Comparison of ENCODE assay signal across 8 cellular contexts in the genomic region with DNA sequence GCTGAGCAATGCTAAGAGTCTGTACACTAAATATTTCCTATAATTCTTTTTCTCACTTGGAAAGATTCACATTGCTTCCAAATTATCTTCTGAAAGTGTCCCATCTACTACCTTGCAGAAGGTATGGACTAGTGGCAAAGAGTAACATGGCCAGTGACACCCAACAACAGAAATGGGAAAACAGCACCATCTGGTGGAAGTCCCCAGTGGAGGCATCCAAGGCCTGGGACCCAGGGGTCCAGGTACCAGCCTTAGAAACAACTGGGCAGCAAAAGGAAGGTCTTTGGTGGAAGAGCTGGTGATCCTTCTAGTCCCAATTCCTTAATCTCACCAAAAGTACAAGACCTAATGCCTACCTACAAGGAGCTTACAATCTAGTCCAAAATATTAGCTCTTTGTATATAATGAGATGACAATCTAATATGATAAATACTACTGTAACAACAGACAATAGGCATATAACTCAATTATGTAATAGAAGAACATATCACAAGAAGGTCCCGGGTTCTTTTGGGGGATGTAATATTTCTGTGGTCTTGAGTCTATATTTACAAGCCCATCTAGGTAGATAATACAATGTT. TPM values are rescaled to one million over a fixed set of nuclear protein-coding genes. Genes with fewer than 3 reads are reported as not detected.
DNase-seq lines count a peak whose midpoint lies in the region; ATAC-seq and TF ChIP-seq lines count a peak whose summit lies in the region.

No MANE protein-coding gene starts in this region.

- no peak overlapping the region for H2AFZ ChIP-seq in OCI-LY7 (ENCODE audit: low read length)

- H3K27ac ChIP-seq in CD4-positive, CD25-positive, alpha-beta regulatory T cell (ENCODE audit: insufficient read depth, low read length, poor library complexity, severe bottlenecking), result no peak overlapping the region
- no peak overlapping the region for H3K27ac ChIP-seq in OCI-LY7 (ENCODE audit: low read depth, low read length, poor library complexity, severe bottlenecking)

- intact Hi-C loops in OCI-LY7 (cut with micrococcal nuclease; ENCODE audit: unreplicated experiment), result no loop called here
- intact Hi-C loops in MCF 10A (cut with micrococcal nuclease), result no loop called here
- intact Hi-C loops in cardiac septum (cut with DNase I), result no loop called here

- peaks cover 50% of the 10 kb centered on the region for H3K36me3 ChIP-seq in CD4-positive, CD25-positive, alpha-beta regulatory T cell (ENCODE audit: control insufficient read depth, insufficient read depth, low read length)
- H3K36me3 ChIP-seq in OCI-LY7 (ENCODE audit: insufficient read depth, low read length), result no peaks in the 10 kb centered on the region

- CTCF ChIA-PET in OCI-LY7 (lab: Charles Lee; ENCODE audit: unreplicated experiment), result interaction anchor here (0.5 to 1.0 kb wide), 2 partner anchors 65 to 349 kb away, joined by 3 read pairs; no protein-coding TSS in a partner anchor
- CTCF ChIA-PET in MCF 10A (lab: Yijun Ruan, JAX), result interaction anchor here (0.7 to 1.2 kb wide), 4 partner anchors 10 to 86 kb away, joined by 3 to 4 read pairs (median 3); no protein-coding TSS in a partner anchor

- no peaks in the 10 kb centered on the region for H3K9me2 ChIP-seq in OCI-LY7 (ENCODE audit: insufficient read depth, low read length)

- no peak overlapping the region for H3K4me3 ChIP-seq in CD4-positive, CD25-positive, alpha-beta regulatory T cell (ENCODE audit: low read depth, low read length)
- no peak overlapping the region for H3K4me3 ChIP-seq in OCI-LY7 (ENCODE audit: low read depth, low read length, poor library complexity, severe bottlenecking)

- H3K27ac Mint-ChIP-seq in CD4-positive, CD25-positive, alpha-beta regulatory T cell, result peak overlapping the region in 1 of 3 donors; percentile 33
- H3K27ac Mint-ChIP-seq in MCF 10A (ENCODE audit: low read depth, unreplicated experiment), result no peak overlapping the region
- H3K27ac Mint-ChIP-seq in natural killer cell treated with Interleukin-12 subunit alpha and Interleukin-12 subunit beta and Interleukin-15 and Interleukin-18, amount 100 ng/mL, for 72 hours, result peak overlapping the region in 1 of 2 donors; percentile 27

- H3K36me3 Mint-ChIP-seq in CD4-positive, CD25-positive, alpha-beta regulatory T cell, result peaks cover 12% of the 10 kb centered on the region
- H3K36me3 Mint-ChIP-seq in MCF 10A (ENCODE audit: insufficient read depth, unreplicated experiment), result no peaks in the 10 kb centered on the region
- peaks cover 4% of the 10 kb centered on the region for H3K36me3 Mint-ChIP-seq in natural killer cell treated with Interleukin-12 subunit alpha and Interleukin-12 subunit beta and Interleukin-15 and Interleukin-18, amount 100 ng/mL, for 72 hours

- peak; percentile 5 for TF ChIP-seq CTCF in GM20000 (IDR thresholded peaks at IDR 0.05; ENCODE audit: extremely low read depth, missing control alignments)
- peak; percentile 89 for TF ChIP-seq CTCF in OCI-LY7 (conservative IDR thresholded peaks at IDR 0.05; ENCODE audit: low read length)
- TF ChIP-seq CTCF in MCF 10A (IDR thresholded peaks at IDR 0.05; ENCODE audit: unreplicated experiment), result peak; percentile 31

- DNase-seq in CD4-positive, CD25-positive, alpha-beta regulatory T cell, result peak in 2 of 3 donors; percentile 20 to 42
- DNase-seq in GM20000 (ENCODE audit: low spot score), result peak; percentile 28
- DNase-seq in OCI-LY7 (ENCODE audit: low spot score), result peak; percentile 66
- DNase-seq in MCF 10A (ENCODE audit: unreplicated experiment), result peak; percentile 63
- DNase-seq in natural killer cell treated with Interleukin-12 subunit alpha and Interleukin-12 subunit beta and Interleukin-15 and Interleukin-18, amount 100 ng/mL, for 72 hours (ENCODE audit: low spot score), result no peak
- no peak for DNase-seq in cardiac septum (ENCODE audit: low spot score)

- H3K4me1 Mint-ChIP-seq in CD4-positive, CD25-positive, alpha-beta regulatory T cell, result peaks cover 15 to 48% (median 39%) of the 10 kb centered on the region in 4 donors
- H3K4me1 Mint-ChIP-seq in MCF 10A (ENCODE audit: insufficient read depth, unreplicated experiment), result no peaks in the 10 kb centered on the region
- H3K4me1 Mint-ChIP-seq in natural killer cell treated with Interleukin-12 subunit alpha and Interleukin-12 subunit beta and Interleukin-15 and Interleukin-18, amount 100 ng/mL, for 72 hours (ENCODE audit: low read depth in 2 of 2), result peaks cover 25 to 28% of the 10 kb centered on the region in 2 donors

- H4K20me1 ChIP-seq in OCI-LY7 (ENCODE audit: insufficient read depth, low read length), result no peaks in the 10 kb centered on the region

- no peaks in the 10 kb centered on the region for H3K27me3 Mint-ChIP-seq in CD4-positive, CD25-positive, alpha-beta regulatory T cell
- peaks cover 39% of the 10 kb centered on the region for H3K27me3 Mint-ChIP-seq in MCF 10A (ENCODE audit: insufficient read depth, unreplicated experiment)
- H3K27me3 Mint-ChIP-seq in natural killer cell treated with Interleukin-12 subunit alpha and Interleukin-12 subunit beta and Interleukin-15 and Interleukin-18, amount 100 ng/mL, for 72 hours, result no peaks in the 10 kb centered on the region

- no peak overlapping the region for H3K4me3 Mint-ChIP-seq in CD4-positive, CD25-positive, alpha-beta regulatory T cell
- H3K4me3 Mint-ChIP-seq in MCF 10A (ENCODE audit: unreplicated experiment), result no peak overlapping the region
- H3K4me3 Mint-ChIP-seq in natural killer cell treated with Interleukin-12 subunit alpha and Interleukin-12 subunit beta and Interleukin-15 and Interleukin-18, amount 100 ng/mL, for 72 hours, result no peak overlapping the region

- peaks cover 33% of the 10 kb centered on the region for H3K4me1 ChIP-seq in CD4-positive, CD25-positive, alpha-beta regulatory T cell (ENCODE audit: control insufficient read depth, insufficient read depth, low read length, poor library complexity, severe bottlenecking)
- H3K4me1 ChIP-seq in OCI-LY7 (ENCODE audit: insufficient read depth, low read length, poor library complexity, severe bottlenecking), result peaks cover 4% of the 10 kb centered on the region

- H3K9me3 ChIP-seq in CD4-positive, CD25-positive, alpha-beta regulatory T cell (ENCODE audit: control insufficient read depth in 2 of 2, low read length in 2 of 2), result no peaks in the 10 kb centered on the region
- no peaks in the 10 kb centered on the region for H3K9me3 ChIP-seq in OCI-LY7 (ENCODE audit: low read length)

- H3K9me3 Mint-ChIP-seq in CD4-positive, CD25-positive, alpha-beta regulatory T cell, result no peaks in the 10 kb centered on the region
- H3K9me3 Mint-ChIP-seq in MCF 10A (ENCODE audit: unreplicated experiment), result no peaks in the 10 kb centered on the region
- H3K9me3 Mint-ChIP-seq in natural killer cell treated with Interleukin-12 subunit alpha and Interleukin-12 subunit beta and Interleukin-15 and Interleukin-18, amount 100 ng/mL, for 72 hours, result no peaks in the 10 kb centered on the region

- no peaks in the 10 kb centered on the region for H3K79me2 ChIP-seq in OCI-LY7 (ENCODE audit: insufficient read depth, low read depth, low read length)

- H3K4me2 ChIP-seq in OCI-LY7 (ENCODE audit: low read length), result no peak overlapping the region

- peak in 1 of 2 donors; percentile 52 for ATAC-seq in CD4-positive, CD25-positive, alpha-beta regulatory T cell (ENCODE audit: low read depth in 2 of 2)
- peak; percentile 57 to 63 for ATAC-seq in natural killer cell treated with Interleukin-12 subunit alpha and Interleukin-12 subunit beta and Interleukin-15 and Interleukin-18, amount 100 ng/mL, for 72 hours
- ATAC-seq in HG03196 (IDR thresholded peaks at IDR 0.05; ENCODE audit: unreplicated experiment) (no peak), HG03520 (IDR thresholded peaks at IDR 0.05; ENCODE audit: unreplicated experiment) (no peak)

- POLR2A ChIA-PET in OCI-LY7 (lab: Charles Lee), result no interaction called here
- POLR2A ChIA-PET in MCF 10A (lab: Yijun Ruan, JAX), result no interaction called here

- BruUV-seq in OCI-LY7 (replicated peaks; lab: Mats Ljungman, UMichigan) (no TSS peak), MCF 10A (replicated peaks; lab: Mats Ljungman, UMichigan) (no TSS peak)

- no peaks in the 10 kb centered on the region for H3K27me3 ChIP-seq in CD4-positive, CD25-positive, alpha-beta regulatory T cell (ENCODE audit: control insufficient read depth, insufficient read depth, low read length)

RNA-seq across cellular contexts. Expression of a gene that starts 55.3 kb away (rescaled TPM):
- 196 TPM for total RNA-seq in CD4-positive, CD25-positive, alpha-beta regulatory T cell
- polyA plus RNA-seq in CD4-positive, CD25-positive, alpha-beta regulatory T cell, result 100 to 1,000 TPM; 348 to 554 (median 391) TPM
- 0.13 TPM in 1 of 2 replicates, not detected in the other for total RNA-seq in OCI-LY7 (2014; rRNA removed; shearing (Covaris generic))
- total RNA-seq in OCI-LY7 (2022) (0.79 and 1.2 TPM in 2 replicates), MCF 10A (2022) (not detected in 2 replicates), cardiac septum (not detected)
- total RNA-seq in natural killer cell treated with Interleukin-12 subunit alpha and Interleukin-12 subunit beta and Interleukin-15 and Interleukin-18, amount 100 ng/mL, for 72 hours, result 10 to 100 TPM; 40.9 to 44.9 TPM

Comparison
In these comparisons a context has a peak if more than half of its experiments do, and no peak if none do; other contexts are left out.
1. ATAC-seq: peak in natural killer cell treated with Interleukin-12 subunit alpha and Interleukin-12 subunit beta and Interleukin-15 and Interleukin-18, amount 100 ng/mL, for 72 hours (2 of 2); none in HG03196 (single experiment) and HG03520 (single experiment).
2. DNase-seq: peak in CD4-positive, CD25-positive, alpha-beta regulatory T cell (2 of 3), GM20000 (single experiment), OCI-LY7 (single experiment) and MCF 10A (single experiment); none in natural killer cell treated with Interleukin-12 subunit alpha and Interleukin-12 subunit beta and Interleukin-15 and Interleukin-18, amount 100 ng/mL, for 72 hours (single experiment) and cardiac septum (single experiment).
3. CTCF ChIP-seq: peak in every context shown above with its lines; median percentile 89 in OCI-LY7; 31 in MCF 10A; 5 in GM20000.
4. RNA of a gene that starts 55.3 kb away (total RNA-seq): 196 TPM in CD4-positive, CD25-positive, alpha-beta regulatory T cell (single experiment) and 40.9 to 44.9 TPM in natural killer cell treated with Interleukin-12 subunit alpha and Interleukin-12 subunit beta and Interleukin-15 and Interleukin-18, amount 100 ng/mL, for 72 hours; 0.13 to 1.2 TPM in OCI-LY7, not detected in cardiac septum (single experiment) and not detected in MCF 10A; every median in the first group is over 10 times any median in the second.